Comparison of ENCODE assay signal across 9 cellular contexts in genomic region chr9:87714819-87715218, GRCh38. TPM values are rescaled to one million over a fixed set of nuclear protein-coding genes. Genes with fewer than 3 reads are reported as not detected.
DNase-seq lines count a peak whose midpoint lies in the region; ATAC-seq and TF ChIP-seq lines count a peak whose summit lies in the region.
"Had no signal": no experiment of that assay in that cellular context is flagged by ENCODE, and none has a peak within 500 bp of the region (broad histone marks: within the 10 kb centered on the region; RNA-seq: fewer than 3 reads in every experiment).

No MANE protein-coding gene starts in this region.

- no peak for TF ChIP-seq CTCF in PC-3 (conservative IDR thresholded peaks at IDR 0.05; ENCODE audit: low read depth, low read length)
- TF ChIP-seq CTCF in fibroblast of lung (conservative IDR thresholded peaks at IDR 0.05 in 1 of 2, IDR thresholded peaks at IDR 0.05 in 1 of 2; ENCODE audit: low read depth in 1 of 2, low read length in 2 of 2): no peak

- H3K27ac ChIP-seq in PC-3 (ENCODE audit: low read length) (peak overlapping the region; percentile 95), fibroblast of lung (ENCODE audit: insufficient read depth, low read length) (peak overlapping the region; percentile 100)

- H3K9me2 ChIP-seq in PC-3 (replicated peaks; ENCODE audit: low read length): no peaks in the 10 kb centered on the region

- H3K9me3 ChIP-seq in PC-3 (ENCODE audit: low read length) (no peaks in the 10 kb centered on the region), fibroblast of lung (ENCODE audit: control insufficient read depth, insufficient read depth, low read depth, low read length) (no peaks in the 10 kb centered on the region)

- CTCF ChIA-PET in PC-3 (lab: Charles Lee): no interaction called here

- intact Hi-C loops in PC-3 (cut with micrococcal nuclease): no loop called here

- H3K9ac ChIP-seq in PC-3 (ENCODE audit: low read length): peak overlapping the region; percentile 72
- no peak overlapping the region for H3K9ac ChIP-seq in fibroblast of lung (ENCODE audit: insufficient read depth, low read length)

- no peaks in the 10 kb centered on the region for H3K27me3 ChIP-seq in PC-3 (ENCODE audit: low read length)
- no peaks in the 10 kb centered on the region for H3K27me3 ChIP-seq in fibroblast of lung (ENCODE audit: control insufficient read depth, insufficient read depth, low read length)

- BruUV-seq in PC-3 (replicated peaks; lab: Mats Ljungman, UMichigan): no TSS peak

- peak overlapping the region; percentile 77 for H3K4me2 ChIP-seq in PC-3 (ENCODE audit: low read length)
- no peak overlapping the region for H3K4me2 ChIP-seq in fibroblast of lung (ENCODE audit: extremely low read depth, insufficient read depth, low read length)

- DNase-seq in ELR (ENCODE audit: low read depth) (peak; percentile 70), PC-3 (peak; percentile 68), fibroblast of lung (ENCODE audit: low read depth in 2 of 2) (peak; percentile 79 to 93), putamen (ENCODE audit: low spot score) (peak; percentile 62), NCI-H524 (lab: John Stamatoyannopoulos, UW) (no peak)
- no peak for DNase-seq in activated CD4-positive, alpha-beta T cell treated with anti-CD3 and anti-CD28 coated beads for 4 hours
- DNase-seq: stimulated activated CD4-positive, alpha-beta T cell treated with anti-CD3 and anti-CD28 coated beads, Interleukin-2, amount 100 ng/mL, for 48 hours had no signal

- POLR2A ChIA-PET in PC-3 (lab: Charles Lee; ENCODE audit: unreplicated experiment): no interaction called here

- no peaks in the 10 kb centered on the region for H3K36me3 ChIP-seq in PC-3 (ENCODE audit: low read depth, low read length)
- no peaks in the 10 kb centered on the region for H3K36me3 ChIP-seq in fibroblast of lung (ENCODE audit: control insufficient read depth, insufficient read depth, low read length)

- H3K79me2 ChIP-seq in PC-3 (ENCODE audit: low read length) (no peaks in the 10 kb centered on the region), fibroblast of lung (ENCODE audit: control insufficient read depth, insufficient read depth, low read length) (no peaks in the 10 kb centered on the region)

- H2AFZ ChIP-seq in PC-3 (ENCODE audit: low read length): no peak overlapping the region
- H2AFZ ChIP-seq in fibroblast of lung (ENCODE audit: low read length): no peak overlapping the region

- H4K20me1 ChIP-seq in PC-3 (ENCODE audit: low read length) (no peaks in the 10 kb centered on the region), fibroblast of lung (ENCODE audit: control insufficient read depth, extremely low read depth, insufficient read depth, low read length) (no peaks in the 10 kb centered on the region)

- H3K4me1 ChIP-seq in PC-3 (ENCODE audit: insufficient read depth, low read length): peaks cover 34% of the 10 kb centered on the region
- peaks cover 24% of the 10 kb centered on the region for H3K4me1 ChIP-seq in fibroblast of lung (ENCODE audit: control insufficient read depth, extremely low read depth, insufficient read depth, low read length)

- H3F3A ChIP-seq in PC-3 (ENCODE audit: low read length, unreplicated experiment): no peaks in the 10 kb centered on the region

- ATAC-seq in PC-3: no peak
- no peak for ATAC-seq in GM19395 (IDR thresholded peaks at IDR 0.05; ENCODE audit: unreplicated experiment)
- no peak for ATAC-seq in SK-N-SH treated with all-trans-retinoic acid at 6 μM for 48 hours

- H3K4me3 ChIP-seq in PC-3 (ENCODE audit: low read length) (no peak overlapping the region), fibroblast of lung (replicated peaks in 1 of 4; ENCODE audit: control extremely low read depth in 1 of 4, insufficient read depth in 1 of 4, low read depth in 3 of 4, low read length in 4 of 4) (no peak overlapping the region)

TF ChIP-seq in SK-N-SH treated with all-trans-retinoic acid at 6 μM for 48 hours, 23 proteins besides CTCF, POLR2A, EP300 and RAD21:
- TF ChIP-seq PPARA (CRISPR knock-in tag; IDR thresholded peaks at IDR 0.05; ENCODE audit: borderline replicate concordance): no peak
- no peak for TF ChIP-seq ZFP3 (CRISPR knock-in tag; IDR thresholded peaks at IDR 0.05)
- no peak for TF ChIP-seq ZC3H10 (CRISPR knock-in tag; IDR thresholded peaks at IDR 0.05)
- TF ChIP-seq SNAI2 (CRISPR knock-in tag; IDR thresholded peaks at IDR 0.05): no peak
- TF ChIP-seq RARB (CRISPR knock-in tag; IDR thresholded peaks at IDR 0.05): no peak
- no peak for TF ChIP-seq TCF4 (CRISPR knock-in tag; IDR thresholded peaks at IDR 0.05; ENCODE audit: borderline replicate concordance)
- no peak for TF ChIP-seq TSHZ2 (CRISPR knock-in tag; IDR thresholded peaks at IDR 0.05)
- TF ChIP-seq GLIS3 (CRISPR knock-in tag; IDR thresholded peaks at IDR 0.05): no peak
- no peak for TF ChIP-seq CSRNP3 (CRISPR knock-in tag; IDR thresholded peaks at IDR 0.05)
- TF ChIP-seq CREB5 (CRISPR knock-in tag; IDR thresholded peaks at IDR 0.05; ENCODE audit: low read depth): no peak
- TF ChIP-seq ISL1 (CRISPR knock-in tag; IDR thresholded peaks at IDR 0.05): no peak
- no peak for TF ChIP-seq ZNF8 (CRISPR knock-in tag; IDR thresholded peaks at IDR 0.05)
- TF ChIP-seq TOX (CRISPR knock-in tag; IDR thresholded peaks at IDR 0.05; ENCODE audit: borderline replicate concordance): no peak
- TF ChIP-seq POU6F1 (CRISPR knock-in tag; IDR thresholded peaks at IDR 0.05; ENCODE audit: borderline replicate concordance, low read depth): no peak
TF ChIP-seq in SK-N-SH treated with all-trans-retinoic acid at 6 μM for 48 hours: peak in this region for 0.

RNA-seq across cellular contexts. Expression of gene CTSL, which starts 11.1 kb away (rescaled TPM):
- total RNA-seq in PC-3 (2014; rRNA removed) (63.2 and 71.7 TPM in 2 replicates), fibroblast of lung (563 and 826 TPM in 2 replicates)
- 487 and 1,013 TPM in 2 replicates for polyA plus RNA-seq in fibroblast of lung
- polyA plus RNA-seq in fibroblast of lung (2012): 254 and 536 TPM in 2 replicates
- 17.4 and 56.3 TPM in 2 replicates for polyA minus RNA-seq in fibroblast of lung (ENCODE audit: low replicate concordance)

Comparison
In these comparisons a context has a peak if more than half of its experiments do, and no peak if none do; other contexts are left out.
1. DNase-seq: peak in ELR (single experiment), PC-3 (single experiment), fibroblast of lung (2 of 2) and putamen (single experiment); none in NCI-H524 (0 of 2) and activated CD4-positive, alpha-beta T cell treated with anti-CD3 and anti-CD28 coated beads for 4 hours (0 of 2).